ENCODE assay signal across 8 cellular contexts in genomic region chr1:204791453-204792366, GRCh38.
A peak's percentile ranks its signal among the peaks of the same experiment; 100 is the strongest.
DNase-seq lines count a peak whose midpoint lies in the region; ATAC-seq and TF ChIP-seq lines count a peak whose summit lies in the region.

No MANE protein-coding gene starts in this region.

- H3K4me3 ChIP-seq in heart right ventricle (no peak overlapping the region), aorta (ENCODE audit: low read length in 2 of 2) (no peak overlapping the region)

- H3K9me3 Mint-ChIP-seq in activated naive CD4-positive, alpha-beta T cell treated with anti-CD3 and anti-CD28 coated beads for 36 hours: no peaks in the 10 kb centered on the region

- H3K9me3 ChIP-seq in heart right ventricle (no peaks in the 10 kb centered on the region), aorta (ENCODE audit: control insufficient read depth, low read length) (no peaks in the 10 kb centered on the region)

- no peak overlapping the region for H3K4me3 Mint-ChIP-seq in activated naive CD4-positive, alpha-beta T cell treated with anti-CD3 and anti-CD28 coated beads for 36 hours

- H3K4me1 ChIP-seq in heart right ventricle (no peaks in the 10 kb centered on the region), aorta (ENCODE audit: control insufficient read depth in 1 of 2, insufficient read depth in 2 of 2, low read length in 2 of 2) (no peaks in the 10 kb centered on the region)

- H3K4me1 Mint-ChIP-seq in activated naive CD4-positive, alpha-beta T cell treated with anti-CD3 and anti-CD28 coated beads for 36 hours (ENCODE audit: low read depth): peaks cover 4% of the 10 kb centered on the region

- ATAC-seq in heart right ventricle (peak in 2 of 8 donors; percentile 23 to 59), aorta (ENCODE audit: low FRiP score) (no peak), HG03565 (IDR thresholded peaks at IDR 0.05; ENCODE audit: unreplicated experiment) (no peak)

- H3K36me3 Mint-ChIP-seq in activated naive CD4-positive, alpha-beta T cell treated with anti-CD3 and anti-CD28 coated beads for 36 hours (ENCODE audit: low read depth): no peaks in the 10 kb centered on the region

- peak; percentile 52 to 93 (median 77) for TF ChIP-seq CTCF in heart right ventricle (IDR thresholded peaks at IDR 0.05)

- H3K27ac Mint-ChIP-seq in activated naive CD4-positive, alpha-beta T cell treated with anti-CD3 and anti-CD28 coated beads for 36 hours: no peak overlapping the region

- 27 to 29% methylated on average over 15 of the region's 15 CpGs for WGBS in heart right ventricle, 2 donors
- 28 to 29% methylated on average over 15 of the region's 15 CpGs for WGBS in aorta, 2 donors

- CTCF ChIA-PET in activated naive CD4-positive, alpha-beta T cell treated with anti-CD3 and anti-CD28 coated beads for 36 hours (lab: Charles Lee): interaction anchor here (0.6 to 9.8 kb wide), 33 partner anchors 11 to 604 kb away, joined by 3 to 217 read pairs (median 5); no protein-coding TSS in a partner anchor

- H3K27ac ChIP-seq in heart right ventricle (no peak overlapping the region), aorta (ENCODE audit: low read depth in 1 of 2, low read length in 2 of 2) (no peak overlapping the region)

- peaks cover 20% of the 10 kb centered on the region for H3K27me3 Mint-ChIP-seq in activated naive CD4-positive, alpha-beta T cell treated with anti-CD3 and anti-CD28 coated beads for 36 hours (ENCODE audit: low read depth)

- peaks cover 0 to 68% (median 41%) of the 10 kb centered on the region in 7 donors for H3K27me3 ChIP-seq in heart right ventricle
- H3K27me3 ChIP-seq in aorta (ENCODE audit: control insufficient read depth in 1 of 2, insufficient read depth in 2 of 2, low read length in 1 of 2): peaks cover 0 to 3% of the 10 kb centered on the region in 2 donors

- DNase-seq in DMS114 treated with DMSO at 0.1 percent for 48 hours (lab: John Stamatoyannopoulos, UW; ENCODE audit: unreplicated experiment) (peak; percentile 5), LHCN-M2 (ENCODE audit: low read depth) (peak; percentile 35), SK-N-DZ (ENCODE audit: low spot score) (peak; percentile 87), heart right ventricle (peak; percentile 42 to 66), renal cortical epithelial cell (ENCODE audit: low read depth) (peak; percentile 22), aorta (peak; percentile 77 to 90)
- peak; percentile 92 for DNase-seq in activated naive CD4-positive, alpha-beta T cell treated with anti-CD3 and anti-CD28 coated beads for 36 hours

- no peaks in the 10 kb centered on the region for H3K36me3 ChIP-seq in heart right ventricle
- H3K36me3 ChIP-seq in aorta (ENCODE audit: control insufficient read depth in 1 of 2, insufficient read depth in 2 of 2, low read length in 1 of 2): no peaks in the 10 kb centered on the region

- intact Hi-C loops in activated naive CD4-positive, alpha-beta T cell treated with anti-CD3 and anti-CD28 coated beads for 36 hours (cut with micrococcal nuclease): loop anchor here (1.0 kb wide), 1 partner anchor 16 kb away; no protein-coding TSS in a partner anchor
- intact Hi-C loops in heart right ventricle (cut with DNase I) (no loop called here), aorta (cut with DNase I) (no loop called here)

Comparison
In these comparisons a context has a peak if more than half of its experiments do, and no peak if none do; other contexts are left out.
1. DNase-seq: peak in every context shown above with its lines; median percentile 92 in activated naive CD4-positive, alpha-beta T cell treated with anti-CD3 and anti-CD28 coated beads for 36 hours; 87 in SK-N-DZ; 84 in aorta; 54 in heart right ventricle; 35 in LHCN-M2; 22 in renal cortical epithelial cell; 5 in DMS114 treated with DMSO at 0.1 percent for 48 hours.